Comparison of ENCODE assay signal across 3 cellular contexts in the genomic region with DNA sequence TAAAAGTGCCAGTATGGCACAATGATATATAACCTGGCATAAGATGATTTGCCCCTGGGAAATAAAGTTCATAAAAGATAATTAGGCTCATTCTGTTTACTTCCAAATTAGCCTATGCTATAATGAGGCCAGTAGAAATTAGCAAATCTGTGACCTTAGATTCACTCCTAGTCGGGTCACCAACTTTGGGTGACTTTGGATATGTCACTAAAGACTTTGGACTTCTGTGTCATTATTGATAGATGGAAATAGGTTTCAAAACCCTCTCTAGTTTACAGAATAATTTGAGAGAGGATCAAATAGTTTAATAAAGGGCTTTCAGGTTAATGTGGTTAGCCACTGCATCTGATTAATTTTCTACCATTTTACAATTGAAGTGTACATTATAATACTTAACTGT.
TF ChIP-seq lines count a peak whose summit lies in the region.

No MANE protein-coding gene starts in this region.

TF ChIP-seq in liver, 16 proteins besides CTCF, POLR2A, EP300 and RAD21 (continued from another document):
- TF ChIP-seq FOXA2 (IDR thresholded peaks at IDR 0.05) (no peak), HNF4G (IDR thresholded peaks at IDR 0.05) (peak; percentile 18), EGR1 (IDR thresholded peaks at IDR 0.05; ENCODE audit: low read depth in 2 of 2) (no peak), YY1 (IDR thresholded peaks at IDR 0.05) (no peak), GABPA (IDR thresholded peaks at IDR 0.05 in 1 of 2, conservative IDR thresholded peaks at IDR 0.05 in 1 of 2) (no peak), TAF1 (conservative IDR thresholded peaks at IDR 0.05) (no peak)
- TF ChIP-seq, protein P1, sequence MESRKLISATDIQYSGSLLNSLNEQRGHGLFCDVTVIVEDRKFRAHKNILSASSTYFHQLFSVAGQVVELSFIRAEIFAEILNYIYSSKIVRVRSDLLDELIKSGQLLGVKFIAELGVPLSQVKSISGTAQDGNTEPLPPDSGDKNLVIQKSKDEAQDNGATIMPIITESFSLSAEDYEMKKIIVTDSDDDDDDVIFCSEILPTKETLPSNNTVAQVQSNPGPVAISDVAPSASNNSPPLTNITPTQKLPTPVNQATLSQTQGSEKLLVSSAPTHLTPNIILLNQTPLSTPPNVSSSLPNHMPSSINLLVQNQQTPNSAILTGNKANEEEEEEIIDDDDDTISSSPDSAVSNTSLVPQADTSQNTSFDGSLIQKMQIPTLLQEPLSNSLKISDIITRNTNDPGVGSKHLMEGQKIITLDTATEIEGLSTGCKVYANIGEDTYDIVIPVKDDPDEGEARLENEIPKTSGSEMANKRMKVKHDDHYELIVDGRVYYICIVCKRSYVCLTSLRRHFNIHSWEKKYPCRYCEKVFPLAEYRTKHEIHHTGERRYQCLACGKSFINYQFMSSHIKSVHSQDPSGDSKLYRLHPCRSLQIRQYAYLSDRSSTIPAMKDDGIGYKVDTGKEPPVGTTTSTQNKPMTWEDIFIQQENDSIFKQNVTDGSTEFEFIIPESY (IDR thresholded peaks at IDR 0.05) = no peak
- TF ChIP-seq, protein P2, sequence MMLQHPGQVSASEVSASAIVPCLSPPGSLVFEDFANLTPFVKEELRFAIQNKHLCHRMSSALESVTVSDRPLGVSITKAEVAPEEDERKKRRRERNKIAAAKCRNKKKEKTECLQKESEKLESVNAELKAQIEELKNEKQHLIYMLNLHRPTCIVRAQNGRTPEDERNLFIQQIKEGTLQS (IDR thresholded peaks at IDR 0.05) = no peak
- TF ChIP-seq, protein P3, sequence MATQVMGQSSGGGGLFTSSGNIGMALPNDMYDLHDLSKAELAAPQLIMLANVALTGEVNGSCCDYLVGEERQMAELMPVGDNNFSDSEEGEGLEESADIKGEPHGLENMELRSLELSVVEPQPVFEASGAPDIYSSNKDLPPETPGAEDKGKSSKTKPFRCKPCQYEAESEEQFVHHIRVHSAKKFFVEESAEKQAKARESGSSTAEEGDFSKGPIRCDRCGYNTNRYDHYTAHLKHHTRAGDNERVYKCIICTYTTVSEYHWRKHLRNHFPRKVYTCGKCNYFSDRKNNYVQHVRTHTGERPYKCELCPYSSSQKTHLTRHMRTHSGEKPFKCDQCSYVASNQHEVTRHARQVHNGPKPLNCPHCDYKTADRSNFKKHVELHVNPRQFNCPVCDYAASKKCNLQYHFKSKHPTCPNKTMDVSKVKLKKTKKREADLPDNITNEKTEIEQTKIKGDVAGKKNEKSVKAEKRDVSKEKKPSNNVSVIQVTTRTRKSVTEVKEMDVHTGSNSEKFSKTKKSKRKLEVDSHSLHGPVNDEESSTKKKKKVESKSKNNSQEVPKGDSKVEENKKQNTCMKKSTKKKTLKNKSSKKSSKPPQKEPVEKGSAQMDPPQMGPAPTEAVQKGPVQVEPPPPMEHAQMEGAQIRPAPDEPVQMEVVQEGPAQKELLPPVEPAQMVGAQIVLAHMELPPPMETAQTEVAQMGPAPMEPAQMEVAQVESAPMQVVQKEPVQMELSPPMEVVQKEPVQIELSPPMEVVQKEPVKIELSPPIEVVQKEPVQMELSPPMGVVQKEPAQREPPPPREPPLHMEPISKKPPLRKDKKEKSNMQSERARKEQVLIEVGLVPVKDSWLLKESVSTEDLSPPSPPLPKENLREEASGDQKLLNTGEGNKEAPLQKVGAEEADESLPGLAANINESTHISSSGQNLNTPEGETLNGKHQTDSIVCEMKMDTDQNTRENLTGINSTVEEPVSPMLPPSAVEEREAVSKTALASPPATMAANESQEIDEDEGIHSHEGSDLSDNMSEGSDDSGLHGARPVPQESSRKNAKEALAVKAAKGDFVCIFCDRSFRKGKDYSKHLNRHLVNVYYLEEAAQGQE (IDR thresholded peaks at IDR 0.05) = no peak

TF ChIP-seq in HepG2, 621 proteins besides CTCF, POLR2A, EP300 and RAD21 (continued from another document and continues in another):
- TF ChIP-seq, protein P4, sequence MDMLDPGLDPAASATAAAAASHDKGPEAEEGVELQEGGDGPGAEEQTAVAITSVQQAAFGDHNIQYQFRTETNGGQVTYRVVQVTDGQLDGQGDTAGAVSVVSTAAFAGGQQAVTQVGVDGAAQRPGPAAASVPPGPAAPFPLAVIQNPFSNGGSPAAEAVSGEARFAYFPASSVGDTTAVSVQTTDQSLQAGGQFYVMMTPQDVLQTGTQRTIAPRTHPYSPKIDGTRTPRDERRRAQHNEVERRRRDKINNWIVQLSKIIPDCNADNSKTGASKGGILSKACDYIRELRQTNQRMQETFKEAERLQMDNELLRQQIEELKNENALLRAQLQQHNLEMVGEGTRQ (IDR thresholded peaks at IDR 0.05; ENCODE audit: low read depth, low read length) = no peak
- TF ChIP-seq, protein P4 (CRISPR knock-in tag; IDR thresholded peaks at IDR 0.05; ENCODE audit: borderline replicate concordance) = no peak
- TF ChIP-seq, protein P5, sequence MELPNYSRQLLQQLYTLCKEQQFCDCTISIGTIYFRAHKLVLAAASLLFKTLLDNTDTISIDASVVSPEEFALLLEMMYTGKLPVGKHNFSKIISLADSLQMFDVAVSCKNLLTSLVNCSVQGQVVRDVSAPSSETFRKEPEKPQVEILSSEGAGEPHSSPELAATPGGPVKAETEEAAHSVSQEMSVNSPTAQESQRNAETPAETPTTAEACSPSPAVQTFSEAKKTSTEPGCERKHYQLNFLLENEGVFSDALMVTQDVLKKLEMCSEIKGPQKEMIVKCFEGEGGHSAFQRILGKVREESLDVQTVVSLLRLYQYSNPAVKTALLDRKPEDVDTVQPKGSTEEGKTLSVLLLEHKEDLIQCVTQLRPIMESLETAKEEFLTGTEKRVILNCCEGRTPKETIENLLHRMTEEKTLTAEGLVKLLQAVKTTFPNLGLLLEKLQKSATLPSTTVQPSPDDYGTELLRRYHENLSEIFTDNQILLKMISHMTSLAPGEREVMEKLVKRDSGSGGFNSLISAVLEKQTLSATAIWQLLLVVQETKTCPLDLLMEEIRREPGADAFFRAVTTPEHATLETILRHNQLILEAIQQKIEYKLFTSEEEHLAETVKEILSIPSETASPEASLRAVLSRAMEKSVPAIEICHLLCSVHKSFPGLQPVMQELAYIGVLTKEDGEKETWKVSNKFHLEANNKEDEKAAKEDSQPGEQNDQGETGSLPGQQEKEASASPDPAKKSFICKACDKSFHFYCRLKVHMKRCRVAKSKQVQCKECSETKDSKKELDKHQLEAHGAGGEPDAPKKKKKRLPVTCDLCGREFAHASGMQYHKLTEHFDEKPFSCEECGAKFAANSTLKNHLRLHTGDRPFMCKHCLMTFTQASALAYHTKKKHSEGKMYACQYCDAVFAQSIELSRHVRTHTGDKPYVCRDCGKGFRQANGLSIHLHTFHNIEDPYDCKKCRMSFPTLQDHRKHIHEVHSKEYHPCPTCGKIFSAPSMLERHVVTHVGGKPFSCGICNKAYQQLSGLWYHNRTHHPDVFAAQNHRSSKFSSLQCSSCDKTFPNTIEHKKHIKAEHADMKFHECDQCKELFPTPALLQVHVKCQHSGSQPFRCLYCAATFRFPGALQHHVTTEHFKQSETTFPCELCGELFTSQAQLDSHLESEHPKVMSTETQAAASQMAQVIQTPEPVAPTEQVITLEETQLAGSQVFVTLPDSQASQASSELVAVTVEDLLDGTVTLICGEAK (IDR thresholded peaks at IDR 0.05) = no peak
- TF ChIP-seq, protein P5 (CRISPR knock-in tag; IDR thresholded peaks at IDR 0.05) = no peak
- no peak for TF ChIP-seq SP2 (CRISPR knock-in tag; IDR thresholded peaks at IDR 0.05)

TF ChIP-seq in SK-N-SH treated with all-trans-retinoic acid at 6 μM for 48 hours, 23 proteins besides CTCF, POLR2A, EP300 and RAD21 (continued from another document):
- TF ChIP-seq, protein P6, sequence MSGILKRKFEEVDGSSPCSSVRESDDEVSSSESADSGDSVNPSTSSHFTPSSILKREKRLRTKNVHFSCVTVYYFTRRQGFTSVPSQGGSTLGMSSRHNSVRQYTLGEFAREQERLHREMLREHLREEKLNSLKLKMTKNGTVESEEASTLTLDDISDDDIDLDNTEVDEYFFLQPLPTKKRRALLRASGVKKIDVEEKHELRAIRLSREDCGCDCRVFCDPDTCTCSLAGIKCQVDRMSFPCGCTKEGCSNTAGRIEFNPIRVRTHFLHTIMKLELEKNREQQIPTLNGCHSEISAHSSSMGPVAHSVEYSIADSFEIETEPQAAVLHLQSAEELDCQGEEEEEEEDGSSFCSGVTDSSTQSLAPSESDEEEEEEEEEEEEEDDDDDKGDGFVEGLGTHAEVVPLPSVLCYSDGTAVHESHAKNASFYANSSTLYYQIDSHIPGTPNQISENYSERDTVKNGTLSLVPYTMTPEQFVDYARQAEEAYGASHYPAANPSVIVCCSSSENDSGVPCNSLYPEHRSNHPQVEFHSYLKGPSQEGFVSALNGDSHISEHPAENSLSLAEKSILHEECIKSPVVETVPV (CRISPR knock-in tag; IDR thresholded peaks at IDR 0.05) = no peak
- TF ChIP-seq CSDC2 (CRISPR knock-in tag; IDR thresholded peaks at IDR 0.05) = no peak
- no peak for TF ChIP-seq ESRRG (CRISPR knock-in tag; IDR thresholded peaks at IDR 0.05)
- TF ChIP-seq ISL1 (CRISPR knock-in tag; IDR thresholded peaks at IDR 0.05) = no peak
- no peak for TF ChIP-seq ZFP3 (CRISPR knock-in tag; IDR thresholded peaks at IDR 0.05)
- TF ChIP-seq, protein P7, sequence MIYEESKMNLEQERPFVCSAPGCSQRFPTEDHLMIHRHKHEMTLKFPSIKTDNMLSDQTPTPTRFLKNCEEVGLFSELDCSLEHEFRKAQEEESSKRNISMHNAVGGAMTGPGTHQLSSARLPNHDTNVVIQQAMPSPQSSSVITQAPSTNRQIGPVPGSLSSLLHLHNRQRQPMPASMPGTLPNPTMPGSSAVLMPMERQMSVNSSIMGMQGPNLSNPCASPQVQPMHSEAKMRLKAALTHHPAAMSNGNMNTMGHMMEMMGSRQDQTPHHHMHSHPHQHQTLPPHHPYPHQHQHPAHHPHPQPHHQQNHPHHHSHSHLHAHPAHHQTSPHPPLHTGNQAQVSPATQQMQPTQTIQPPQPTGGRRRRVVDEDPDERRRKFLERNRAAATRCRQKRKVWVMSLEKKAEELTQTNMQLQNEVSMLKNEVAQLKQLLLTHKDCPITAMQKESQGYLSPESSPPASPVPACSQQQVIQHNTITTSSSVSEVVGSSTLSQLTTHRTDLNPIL (CRISPR knock-in tag; IDR thresholded peaks at IDR 0.05; ENCODE audit: low read depth) = no peak
- TF ChIP-seq, protein P8, sequence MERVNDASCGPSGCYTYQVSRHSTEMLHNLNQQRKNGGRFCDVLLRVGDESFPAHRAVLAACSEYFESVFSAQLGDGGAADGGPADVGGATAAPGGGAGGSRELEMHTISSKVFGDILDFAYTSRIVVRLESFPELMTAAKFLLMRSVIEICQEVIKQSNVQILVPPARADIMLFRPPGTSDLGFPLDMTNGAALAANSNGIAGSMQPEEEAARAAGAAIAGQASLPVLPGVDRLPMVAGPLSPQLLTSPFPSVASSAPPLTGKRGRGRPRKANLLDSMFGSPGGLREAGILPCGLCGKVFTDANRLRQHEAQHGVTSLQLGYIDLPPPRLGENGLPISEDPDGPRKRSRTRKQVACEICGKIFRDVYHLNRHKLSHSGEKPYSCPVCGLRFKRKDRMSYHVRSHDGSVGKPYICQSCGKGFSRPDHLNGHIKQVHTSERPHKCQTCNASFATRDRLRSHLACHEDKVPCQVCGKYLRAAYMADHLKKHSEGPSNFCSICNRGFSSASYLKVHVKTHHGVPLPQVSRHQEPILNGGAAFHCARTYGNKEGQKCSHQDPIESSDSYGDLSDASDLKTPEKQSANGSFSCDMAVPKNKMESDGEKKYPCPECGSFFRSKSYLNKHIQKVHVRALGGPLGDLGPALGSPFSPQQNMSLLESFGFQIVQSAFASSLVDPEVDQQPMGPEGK (CRISPR knock-in tag; IDR thresholded peaks at IDR 0.05; ENCODE audit: borderline replicate concordance) = no peak
- no peak for TF ChIP-seq ZNF70 (CRISPR knock-in tag; IDR thresholded peaks at IDR 0.05)
TF ChIP-seq in SK-N-SH treated with all-trans-retinoic acid at 6 μM for 48 hours: peak in this region for 0.
